34 cellular contexts compared by ENCODE assay signal in genomic region chr7:127151379-127151778, GRCh38.
"Had no signal": no experiment of that assay in that cellular context is flagged by ENCODE, and none has a peak within 500 bp of the region (broad histone marks: within the 10 kb centered on the region; RNA-seq: fewer than 3 reads in every experiment).

No MANE protein-coding gene starts in this region.

- H3K36me3 ChIP-seq: MG63 had no signal

- H3K9me3 ChIP-seq: MG63 had no signal

- H3K27ac ChIP-seq: KMS-11 had no signal

- H3K4me2 ChIP-seq: KMS-11 had no signal

- H3K4me3 ChIP-seq: MG63 had no signal

- H3K9ac ChIP-seq: KMS-11 had no signal

- H3K27me3 ChIP-seq: MG63 had no signal

- DNase-seq: Karpas-422, Kasumi-1, KG1, MG63, MM.1S, MV-4-11, NCI-H1048, NCI-H1092, NCI-H1092 treated with DMSO at 0.1 percent for 48 hours, NCI-H1105, NCI-H1105 treated with DMSO at 0.1 percent for 48 hours, NCI-H1417, NCI-H1417 treated with DMSO at 0.1 percent for 48 hours, NCI-H1436, NCI-H1436 treated with DMSO at 0.1 percent for 48 hours, NCI-H146, NCI-H1694, NCI-H1694 treated with DMSO at 0.1 percent for 48 hours, NCI-H187, NCI-H187 treated with DMSO at 0.1 percent for 48 hours, NCI-H1930, NCI-H2029, NCI-H2029 treated with DMSO at 0.1 percent for 48 hours, NCI-H2081, NCI-H2081 treated with DMSO at 0.1 percent for 48 hours, NCI-H2107, NCI-H2171, NCI-H2171 treated with DMSO at 0.1 percent for 48 hours, NCI-H2227 treated with DMSO at 0.1 percent for 48 hours, NCI-H226, NCI-H345, NCI-H446, NCI-H446 treated with DMSO at 0.1 percent for 48 hours had no signal
